In the genomic region with DNA sequence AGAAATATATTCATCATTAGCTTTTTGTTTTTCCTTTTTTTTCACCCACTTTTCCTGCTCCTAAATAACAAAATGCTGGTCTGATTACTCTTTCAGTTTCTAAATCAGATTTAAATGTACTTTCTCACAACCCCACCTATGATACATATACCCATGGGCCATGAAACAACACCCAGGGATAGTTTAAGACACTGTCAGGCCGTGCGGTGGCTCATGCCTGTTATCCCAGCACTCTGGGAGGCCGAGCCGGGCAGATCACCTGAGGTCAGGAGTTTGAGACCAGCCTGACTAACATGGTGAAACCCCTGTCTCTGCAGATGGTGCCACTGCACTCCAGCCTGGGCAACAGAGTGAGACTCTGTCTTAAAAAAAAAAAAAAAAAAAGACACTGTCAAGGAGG, we compare ENCODE assay signal across 8 cellular contexts. TPM values are rescaled to one million over a fixed set of nuclear protein-coding genes. Genes with fewer than 3 reads are reported as not detected.
A peak's percentile ranks its signal among the peaks of the same experiment; 100 is the strongest.
DNase-seq lines count a peak whose midpoint lies in the region; ATAC-seq and TF ChIP-seq lines count a peak whose summit lies in the region.
"Not testable (repeated sequence)": the region's sequence is repeated elsewhere in the genome, so short reads cannot be mapped to it uniquely, and the experiment has no call there.

No MANE protein-coding gene starts in this region.

- not testable (repeated sequence) for H3K27me3 ChIP-seq in ACC112 (ENCODE audit: insufficient read depth, low read length); heart left ventricle; gastrocnemius medialis

- H3K36me3 Mint-ChIP-seq in T-cell; activated CD8-positive, alpha-beta T cell treated with anti-CD3 and anti-CD28 coated beads for 36 hours (ENCODE audit: low read depth); central memory CD8-positive, alpha-beta T cell (ENCODE audit: insufficient read depth); mesothelial cell of epicardium: not testable (repeated sequence)

- H3K4me1 Mint-ChIP-seq in T-cell (peaks cover 40 to 47% (median 47%) of the 10 kb centered on the region in 3 donors), mesothelial cell of epicardium (peaks cover 74% of the 10 kb centered on the region)
- peaks cover 47% of the 10 kb centered on the region for H3K4me1 Mint-ChIP-seq in activated CD8-positive, alpha-beta T cell treated with anti-CD3 and anti-CD28 coated beads for 36 hours (ENCODE audit: low read depth)
- H3K4me1 Mint-ChIP-seq in central memory CD8-positive, alpha-beta T cell: peaks cover 43% of the 10 kb centered on the region

- H3K4me3 Mint-ChIP-seq in T-cell: peak overlapping the region in 2 of 3 donors; percentile 17 to 96
- peak overlapping the region; percentile 44 for H3K4me3 Mint-ChIP-seq in activated CD8-positive, alpha-beta T cell treated with anti-CD3 and anti-CD28 coated beads for 36 hours
- H3K4me3 Mint-ChIP-seq in central memory CD8-positive, alpha-beta T cell: peak overlapping the region; percentile 53
- H3K4me3 Mint-ChIP-seq in mesothelial cell of epicardium: not testable (repeated sequence)

- H3K27ac ChIP-seq in ACC112 (ENCODE audit: low read depth, low read length): peak overlapping the region; percentile 92
- H3K27ac ChIP-seq in HEK293 (ENCODE audit: extremely low read depth, low read depth, low read length): 0 out of 2 replicates have a peak overlapping the region, but pooled peaks have one; percentile 9
- H3K27ac ChIP-seq in heart left ventricle: peak overlapping the region; percentile 9 to 87 (median 62)
- H3K27ac ChIP-seq in gastrocnemius medialis: peak overlapping the region in 3 of 4 donors; percentile 39 to 67 (median 44)

- not testable (repeated sequence) for H3K27me3 Mint-ChIP-seq in T-cell; activated CD8-positive, alpha-beta T cell treated with anti-CD3 and anti-CD28 coated beads for 36 hours; central memory CD8-positive, alpha-beta T cell; mesothelial cell of epicardium (ENCODE audit: low read depth)

- not testable (repeated sequence) for ATAC-seq in T-cell (replicated peaks in 1 of 4); activated CD8-positive, alpha-beta T cell treated with anti-CD3 and anti-CD28 coated beads for 36 hours; central memory CD8-positive, alpha-beta T cell (replicated peaks; ENCODE audit: extremely low read depth, poor library complexity, severe bottlenecking); heart left ventricle; gastrocnemius medialis

- 70 to 82% (median 77%) methylated on average over 4 of the region's 4 CpGs for WGBS in heart left ventricle, 4 donors

- intact Hi-C loops in activated CD8-positive, alpha-beta T cell treated with anti-CD3 and anti-CD28 coated beads for 36 hours (cut with micrococcal nuclease); gastrocnemius medialis (cut with DNase I; ENCODE audit: low total_unique reads): not testable (repeated sequence)
- intact Hi-C loops in heart left ventricle (cut with DNase I): loop anchor here in 3 of 10 donors (5.0 kb wide), 3 partner anchors 33 to 143 kb away; no protein-coding TSS in a partner anchor

- TF ChIP-seq CTCF in HEK293 (tag by site-specific recombination; IDR thresholded peaks at IDR 0.05); activated CD8-positive, alpha-beta T cell treated with anti-CD3 and anti-CD28 coated beads for 36 hours (IDR thresholded peaks at IDR 0.05); heart left ventricle (IDR thresholded peaks at IDR 0.05); mesothelial cell of epicardium (IDR thresholded peaks at IDR 0.05; ENCODE audit: unreplicated experiment); gastrocnemius medialis (IDR thresholded peaks at IDR 0.05 in 4 of 5, conservative IDR thresholded peaks at IDR 0.05 in 1 of 5): not testable (repeated sequence)

- H3K27ac Mint-ChIP-seq in T-cell; activated CD8-positive, alpha-beta T cell treated with anti-CD3 and anti-CD28 coated beads for 36 hours; central memory CD8-positive, alpha-beta T cell (ENCODE audit: low read depth): not testable (repeated sequence)
- peak overlapping the region; percentile 86 for H3K27ac Mint-ChIP-seq in mesothelial cell of epicardium

- CTCF ChIA-PET in HEK293 (lab: Yijun Ruan, JAX) (interaction anchor here (0.6 to 2.5 kb wide), 2 partner anchors 11 to 641 kb away, joined by 7 to 17 read pairs; no protein-coding TSS in a partner anchor), T-cell (lab: Charles Lee) (interaction anchor here in 1 of 2 donors (0.6 kb wide), 1 partner anchor 164 kb away, joined by 3 read pairs; no protein-coding TSS in a partner anchor)
- CTCF ChIA-PET in activated CD8-positive, alpha-beta T cell treated with anti-CD3 and anti-CD28 coated beads for 36 hours (lab: Charles Lee): interaction anchor here (0.9 to 5.8 kb wide), 4 partner anchors 8 to 165 kb away, joined by 3 to 41 read pairs (median 14); no protein-coding TSS in a partner anchor

- H3K4me1 ChIP-seq in ACC112 (ENCODE audit: control insufficient read depth, insufficient read depth, low read length, unreplicated experiment): peaks cover 58% of the 10 kb centered on the region
- peaks cover 33% of the 10 kb centered on the region for H3K4me1 ChIP-seq in HEK293 (ENCODE audit: control insufficient read depth, insufficient read depth, low read length)
- peaks cover 12 to 85% (median 61%) of the 10 kb centered on the region in 12 donors for H3K4me1 ChIP-seq in heart left ventricle
- peaks cover 44 to 63% of the 10 kb centered on the region in 2 donors for H3K4me1 ChIP-seq in gastrocnemius medialis

- POLR2A ChIA-PET in HEK293 (lab: Yijun Ruan, JAX): interaction anchor here (0.7 kb wide), 1 partner anchor 86 kb away, joined by 5 read pairs; no protein-coding TSS in a partner anchor
- POLR2A ChIA-PET in T-cell (lab: Charles Lee): interaction anchor here in 1 of 2 donors (0.7 kb wide), 1 partner anchor 1448 kb away, joined by 4 read pairs; no protein-coding TSS in a partner anchor
- POLR2A ChIA-PET in activated CD8-positive, alpha-beta T cell treated with anti-CD3 and anti-CD28 coated beads for 36 hours (lab: Charles Lee): interaction anchor here (1.2 to 3.6 kb wide), 2 partner anchors 8 to 12 kb away, joined by 4 to 28 read pairs; no protein-coding TSS in a partner anchor

- not testable (repeated sequence) for H3K9me3 ChIP-seq in HEK293 (ENCODE audit: control insufficient read depth, insufficient read depth, low read depth, low read length); heart left ventricle; gastrocnemius medialis

- not testable (repeated sequence) for TF ChIP-seq POLR2A in heart left ventricle (IDR thresholded peaks at IDR 0.05); gastrocnemius medialis (IDR thresholded peaks at IDR 0.05)

- DNase-seq in T-cell; activated CD8-positive, alpha-beta T cell treated with anti-CD3 and anti-CD28 coated beads for 36 hours; central memory CD8-positive, alpha-beta T cell (ENCODE audit: low spot score in 2 of 2); heart left ventricle; mesothelial cell of epicardium (ENCODE audit: low spot score in 2 of 2, unreplicated experiment in 2 of 2); gastrocnemius medialis: not testable (repeated sequence)

- not testable (repeated sequence) for H3K36me3 ChIP-seq in ACC112 (ENCODE audit: insufficient read depth, low read length); HEK293 (ENCODE audit: control insufficient read depth in 2 of 2, insufficient read depth in 1 of 2, low read length in 2 of 2); heart left ventricle; gastrocnemius medialis

- peak overlapping the region; percentile 30; the same call in 1 of the 2 replicates for H3K4me3 ChIP-seq in ACC112 (ENCODE audit: low read depth, low read length)
- H3K4me3 ChIP-seq in HEK293 (ENCODE audit: low read depth, low read length); heart left ventricle; gastrocnemius medialis: not testable (repeated sequence)

- H2AFZ ChIP-seq in ACC112 (ENCODE audit: low read length, unreplicated experiment): not testable (repeated sequence)

- H3K9me3 Mint-ChIP-seq in T-cell; activated CD8-positive, alpha-beta T cell treated with anti-CD3 and anti-CD28 coated beads for 36 hours; central memory CD8-positive, alpha-beta T cell; mesothelial cell of epicardium: not testable (repeated sequence)

- H3K79me2 ChIP-seq in ACC112 (ENCODE audit: control insufficient read depth, insufficient read depth, low read length, unreplicated experiment): peaks cover 40% of the 10 kb centered on the region

- in situ Hi-C loops in gastrocnemius medialis (cut with MboI; ENCODE audit: low sequenced_read_pairs in 4 of 4): loop anchor here in 2 of 4 donors (10.0 to 25.0 kb wide), 2 partner anchors 285 to 298 kb away; no protein-coding TSS in a partner anchor

RNA-seq across cellular contexts. Expression of a gene that starts 1.6 kb away (rescaled TPM):
- total RNA-seq in T-cell (10 to 100 TPM; 45.1 to 52.6 (median 49.1) TPM), heart left ventricle (10 to 100 TPM; 22.4 to 59.1 (median 35.0) TPM), mesothelial cell of epicardium (85.8 to 89.8 TPM (median 88.0 TPM) in 3 replicates), gastrocnemius medialis (10 to 100 TPM; 14.3 to 29.8 (median 23.6) TPM)
- total RNA-seq in activated CD8-positive, alpha-beta T cell treated with anti-CD3 and anti-CD28 coated beads for 36 hours: 10 to 100 TPM; 31.8 to 33.0 TPM
- polyA plus RNA-seq in heart left ventricle: 10 to 100 TPM; 18.2 to 28.7 TPM

RNA-seq across cellular contexts. Expression of a gene that starts 30.8 kb away (rescaled TPM):
- total RNA-seq in T-cell (10 to 100 TPM; 23.5 to 38.6 (median 35.2) TPM), heart left ventricle (10 to 100 TPM in 2 of 9 donors, 1 to 10 TPM in 7; 7.0 to 20.2 (median 9.2) TPM), mesothelial cell of epicardium (12.4 to 12.6 TPM (median 12.6 TPM) in 3 replicates), gastrocnemius medialis (1 to 10 TPM; 7.0 to 8.2 (median 7.6) TPM)
- 10 to 100 TPM; 14.2 to 15.2 TPM for total RNA-seq in activated CD8-positive, alpha-beta T cell treated with anti-CD3 and anti-CD28 coated beads for 36 hours
- 1 to 10 TPM; 5.0 to 7.5 TPM for polyA plus RNA-seq in heart left ventricle

Comparison
In these comparisons a context has a peak if more than half of its experiments do, and no peak if none do; other contexts are left out.
1. H3K27ac ChIP-seq: peak in every context shown above with its lines; median percentile 92 in ACC112; 62 in heart left ventricle; 44 in gastrocnemius medialis; 9 in HEK293.